In genomic region chr1:6098303-6099215, GRCh38 we compare ENCODE assay signal across 15 cellular contexts. TPM values are rescaled to one million over a fixed set of nuclear protein-coding genes. Genes with fewer than 3 reads are reported as not detected.
DNase-seq lines count a peak whose midpoint lies in the region; ATAC-seq and TF ChIP-seq lines count a peak whose summit lies in the region.
"Had no signal": no experiment of that assay in that cellular context is flagged by ENCODE, and none has a peak within 500 bp of the region (broad histone marks: within the 10 kb centered on the region; RNA-seq: fewer than 3 reads in every experiment).

No MANE protein-coding gene starts in this region.

- DNase-seq in Ammon's horn (ENCODE audit: low spot score) (peak; percentile 44), LHCN-M2 (ENCODE audit: low read depth) (peak; percentile 8), fibroblast of lung (ENCODE audit: low read depth in 2 of 2) (peak in 1 of 2 donors; percentile 6), ovary (peak in 3 of 5 donors; percentile 23 to 54 (median 28)), SHP77 treated with DMSO at 0.1 percent for 48 hours (lab: John Stamatoyannopoulos, UW) (no peak), NCI-H510A (lab: John Stamatoyannopoulos, UW) (no peak)
- DNase-seq: activated effector memory CD4-positive, alpha-beta T cell treated with anti-CD3 and anti-CD28 coated beads, Interleukin-2, amount 50 U/mL, for 16 hours; CD4-positive, CD25-positive, alpha-beta regulatory T cell; dermis blood vessel endothelial cell; Kasumi-1; stimulated activated CD4-positive, alpha-beta T cell treated with anti-CD3 and anti-CD28 coated beads, Interleukin-2, amount 100 ng/mL, for 48 hours; stimulated activated naive CD4-positive, alpha-beta T cell treated with Interleukin-2 at 50 U/mL for 16 hours had no signal

- H3K4me1 ChIP-seq in fibroblast of lung (ENCODE audit: control insufficient read depth, extremely low read depth, insufficient read depth, low read length) (no peaks in the 10 kb centered on the region), ovary (ENCODE audit: insufficient read depth) (peaks cover 14% of the 10 kb centered on the region)
- H3K4me1 ChIP-seq: parathyroid adenoma had no signal

- no peak overlapping the region for H3K4me3 ChIP-seq in fibroblast of lung (replicated peaks in 1 of 4; ENCODE audit: control extremely low read depth in 1 of 4, insufficient read depth in 1 of 4, low read depth in 3 of 4, low read length in 4 of 4)
- no peak overlapping the region for H3K4me3 ChIP-seq in ovary

- no peaks in the 10 kb centered on the region for H4K20me1 ChIP-seq in fibroblast of lung (ENCODE audit: control insufficient read depth, extremely low read depth, insufficient read depth, low read length)

- H3K9ac ChIP-seq in fibroblast of lung (ENCODE audit: insufficient read depth, low read length), result no peak overlapping the region
- H3K9ac ChIP-seq: parathyroid adenoma had no signal

- H3K27ac ChIP-seq in fibroblast of lung (ENCODE audit: insufficient read depth, low read length), result no peak overlapping the region
- no peak overlapping the region for H3K27ac ChIP-seq in ovary
- H3K27ac ChIP-seq: parathyroid adenoma had no signal

- H3K4me2 ChIP-seq in fibroblast of lung (ENCODE audit: extremely low read depth, insufficient read depth, low read length), result peak overlapping the region; percentile 3

- H3K36me3 ChIP-seq in fibroblast of lung (ENCODE audit: control insufficient read depth, insufficient read depth, low read length) (no peaks in the 10 kb centered on the region), ovary (no peaks in the 10 kb centered on the region)

- TF ChIP-seq CTCF in fibroblast of lung (conservative IDR thresholded peaks at IDR 0.05 in 1 of 2, IDR thresholded peaks at IDR 0.05 in 1 of 2; ENCODE audit: low read depth in 1 of 2, low read length in 2 of 2) (no peak), ovary (IDR thresholded peaks at IDR 0.05) (no peak)

- no peak for TF ChIP-seq POLR2A in ovary (IDR thresholded peaks at IDR 0.05)

- ATAC-seq in HG03196 (IDR thresholded peaks at IDR 0.05; ENCODE audit: unreplicated experiment) (no peak), HG03097 (IDR thresholded peaks at IDR 0.05; ENCODE audit: low FRiP score, unreplicated experiment) (no peak)

- 54 to 76% (median 59%) methylated on average over 23 to 24 of the region's 24 CpGs for WGBS in ovary, 3 donors

- H3K79me2 ChIP-seq in fibroblast of lung (ENCODE audit: control insufficient read depth, insufficient read depth, low read length), result no peaks in the 10 kb centered on the region
- H3K79me2 ChIP-seq: parathyroid adenoma had no signal

- intact Hi-C loops in ovary (cut with DNase I), result no loop called here

- H3K27me3 ChIP-seq in fibroblast of lung (ENCODE audit: control insufficient read depth, insufficient read depth, low read length) (no peaks in the 10 kb centered on the region), ovary (no peaks in the 10 kb centered on the region)

- TF ChIP-seq EP300 in ovary (IDR thresholded peaks at IDR 0.05), result no peak

- no peak overlapping the region for H2AFZ ChIP-seq in fibroblast of lung (ENCODE audit: low read length)
- H2AFZ ChIP-seq: parathyroid adenoma had no signal

- H3K9me3 ChIP-seq in fibroblast of lung (ENCODE audit: control insufficient read depth, insufficient read depth, low read depth, low read length), result no peaks in the 10 kb centered on the region
- no peaks in the 10 kb centered on the region for H3K9me3 ChIP-seq in ovary

RNA-seq across cellular contexts. Expression of gene KCNAB2, which starts 52.9 kb away (rescaled TPM):
- total RNA-seq in LHCN-M2 (2014; rRNA removed) (0.96 and 1.0 TPM in 2 replicates), fibroblast of lung (2.3 and 2.5 TPM in 2 replicates), ovary (10 to 100 TPM in 2 of 7 donors, 1 to 10 TPM in 5; 2.9 to 18.3 (median 8.0) TPM)
- polyA plus RNA-seq in LHCN-M2 (2012), result 1.9 TPM
- polyA plus RNA-seq in fibroblast of lung (2.1 and 2.2 TPM in 2 replicates), ovary (1 to 10 TPM; 5.4 to 6.3 TPM)
- polyA plus RNA-seq in fibroblast of lung (2012), result 2.9 TPM in 2 replicates
- 3.0 and 5.0 TPM in 2 replicates for polyA minus RNA-seq in fibroblast of lung (ENCODE audit: low replicate concordance)

Comparison
In these comparisons a context has a peak if more than half of its experiments do, and no peak if none do; other contexts are left out.
1. DNase-seq: peak in Ammon's horn (single experiment), LHCN-M2 (single experiment) and ovary (3 of 5); none in SHP77 treated with DMSO at 0.1 percent for 48 hours (single experiment) and NCI-H510A (single experiment).